Comparison of ENCODE assay signal across 8 cellular contexts in the genomic region with DNA sequence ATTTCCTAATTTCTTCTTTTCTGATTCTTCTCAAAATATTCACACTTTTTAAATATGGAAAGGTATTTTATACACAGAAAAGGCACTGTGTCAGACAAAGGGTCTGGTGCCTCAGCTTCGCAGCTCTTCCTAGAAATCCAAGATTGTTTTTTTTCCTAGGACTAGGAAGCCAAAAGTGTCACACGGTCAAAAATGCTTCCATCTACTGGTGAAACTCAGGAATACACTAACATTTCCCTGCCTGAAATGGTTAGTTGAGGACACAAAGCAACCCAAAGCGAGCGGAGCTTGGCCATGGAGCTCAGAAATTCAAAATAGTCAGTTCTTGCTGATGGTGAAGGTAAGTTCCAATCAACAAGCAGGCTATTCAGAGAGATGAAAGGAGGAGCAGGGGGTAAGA.
DNase-seq lines count a peak whose midpoint lies in the region; ATAC-seq, FAIRE-seq and TF ChIP-seq lines count a peak whose summit lies in the region.

No MANE protein-coding gene starts in this region.

- no peak for FAIRE-seq in HTR-8/SVneo (lab: Jason Lieb, UNC)

- H3K4me3 ChIP-seq in left lung (no peak overlapping the region), thyroid gland (replicated peaks in 1 of 3) (no peak overlapping the region)

- H3K27me3 ChIP-seq in left lung (no peaks in the 10 kb centered on the region), thyroid gland (no peaks in the 10 kb centered on the region)

- peak; percentile 75 for ATAC-seq in left lung
- ATAC-seq in HG02571 (IDR thresholded peaks at IDR 0.05; ENCODE audit: unreplicated experiment) = no peak
- ATAC-seq in HG02852 (IDR thresholded peaks at IDR 0.05; ENCODE audit: unreplicated experiment) = no peak

- H3K4me3 Mint-ChIP-seq in brain = no peak overlapping the region

- peaks cover 0 to 6% of the 10 kb centered on the region in 2 donors for H3K4me1 ChIP-seq in left lung
- H3K4me1 ChIP-seq in thyroid gland = no peaks in the 10 kb centered on the region

- H3K36me3 Mint-ChIP-seq in brain = no peaks in the 10 kb centered on the region

- no peaks in the 10 kb centered on the region for H3K9me3 ChIP-seq in left lung
- H3K9me3 ChIP-seq in thyroid gland = no peaks in the 10 kb centered on the region

- WGBS in thyroid gland, 2 donors = 49 to 60% methylated on average over 4 of the region's 4 CpGs

- peak overlapping the region in 1 of 2 donors; percentile 19 for H3K27ac ChIP-seq in left lung
- no peak overlapping the region for H3K27ac ChIP-seq in thyroid gland

- no peaks in the 10 kb centered on the region for H3K9me3 Mint-ChIP-seq in brain

- H3K27me3 Mint-ChIP-seq in brain = no peaks in the 10 kb centered on the region

- DNase-seq in AG08396 (ENCODE audit: low spot score) = peak; percentile 15
- peak; percentile 21 for DNase-seq in HTR-8/SVneo (ENCODE audit: insufficient read length, low spot score)
- DNase-seq in left lung = no peak
- DNase-seq in DMS79 (lab: John Stamatoyannopoulos, UW) = no peak
- no peak for DNase-seq in thyroid gland

- no peak overlapping the region for H3K27ac Mint-ChIP-seq in brain

- H3K36me3 ChIP-seq in left lung = no peaks in the 10 kb centered on the region
- H3K36me3 ChIP-seq in thyroid gland = no peaks in the 10 kb centered on the region

- H3K4me1 Mint-ChIP-seq in brain = peaks cover 29% of the 10 kb centered on the region

- TF ChIP-seq POLR2A in thyroid gland (IDR thresholded peaks at IDR 0.05) = no peak

- intact Hi-C loops in left lung (cut with DNase I) = loop anchor here in 1 of 2 donors (10.0 kb wide), 1 partner anchor 176 kb away; no protein-coding TSS in a partner anchor
- intact Hi-C loops in thyroid gland (cut with DNase I) = no loop called here

- TF ChIP-seq CTCF in brain (conservative IDR thresholded peaks at IDR 0.05) = peak; percentile 47 to 63
- peak; percentile 45 to 48 for TF ChIP-seq CTCF in left lung (IDR thresholded peaks at IDR 0.05)
- TF ChIP-seq CTCF in thyroid gland (IDR thresholded peaks at IDR 0.05) = peak in 3 of 6 experiments; percentile 28 to 40 (median 37)

Comparison
In these comparisons a context has a peak if more than half of its experiments do, and no peak if none do; other contexts are left out.
1. DNase-seq: peak in AG08396 (single experiment) and HTR-8/SVneo (single experiment); none in left lung (0 of 2), DMS79 (single experiment) and thyroid gland (0 of 2).